In genomic region chr9:78118742-78119473, GRCh38 we compare ENCODE assay signal across 8 cellular contexts.
DNase-seq lines count a peak whose midpoint lies in the region; ATAC-seq and TF ChIP-seq lines count a peak whose summit lies in the region.

No MANE protein-coding gene starts in this region.

- TF ChIP-seq CTCF in left ventricle myocardium inferior (IDR thresholded peaks at IDR 0.05; ENCODE audit: borderline replicate concordance) (no peak), gastrocnemius medialis (IDR thresholded peaks at IDR 0.05 in 4 of 5, conservative IDR thresholded peaks at IDR 0.05 in 1 of 5) (no peak)

- in situ Hi-C loops in gastrocnemius medialis (cut with MboI; ENCODE audit: low sequenced_read_pairs in 4 of 4), result no loop called here

- intact Hi-C loops in left ventricle myocardium inferior (cut with micrococcal nuclease) (no loop called here), posterior vena cava (cut with DNase I) (no loop called here), gastrocnemius medialis (cut with DNase I; ENCODE audit: low total_unique reads) (no loop called here)

- DNase-seq in CD4-positive, CD25-positive, alpha-beta regulatory T cell, result peak in 2 of 3 donors; percentile 58 to 85
- no peak for DNase-seq in activated naive CD8-positive, alpha-beta T cell treated with anti-CD3 and anti-CD28 coated beads, Interleukin-2, amount 10 ng/mL, durations not matched to agents 7 days and 5 days
- peak; percentile 65 for DNase-seq in stromal cell of bone marrow (ENCODE audit: low read depth)
- no peak for DNase-seq in left ventricle myocardium inferior
- DNase-seq in posterior vena cava (ENCODE audit: low spot score), result no peak
- no peak for DNase-seq in gastrocnemius medialis

- H3K9me3 Mint-ChIP-seq in CD4-positive, CD25-positive, alpha-beta regulatory T cell, result peaks cover 0 to 2% (median 0%) of the 10 kb centered on the region in 7 donors
- H3K9me3 Mint-ChIP-seq in activated naive CD8-positive, alpha-beta T cell treated with anti-CD3 and anti-CD28 coated beads, Interleukin-2, amount 10 ng/mL, durations not matched to agents 7 days and 5 days, result no peaks in the 10 kb centered on the region

- no peaks in the 10 kb centered on the region for H3K27me3 ChIP-seq in CD4-positive, CD25-positive, alpha-beta regulatory T cell (ENCODE audit: control insufficient read depth, insufficient read depth, low read length)
- H3K27me3 ChIP-seq in left ventricle myocardium inferior (ENCODE audit: low read depth) (no peaks in the 10 kb centered on the region), gastrocnemius medialis (no peaks in the 10 kb centered on the region)

- H3K9me3 ChIP-seq in CD4-positive, CD25-positive, alpha-beta regulatory T cell (ENCODE audit: control insufficient read depth in 2 of 2, low read length in 2 of 2), result no peaks in the 10 kb centered on the region
- H3K9me3 ChIP-seq in left ventricle myocardium inferior (replicated peaks) (peaks cover 7% of the 10 kb centered on the region), gastrocnemius medialis (no peaks in the 10 kb centered on the region)

- H3K4me3 Mint-ChIP-seq in CD4-positive, CD25-positive, alpha-beta regulatory T cell, result peak overlapping the region; percentile 16 to 78 (median 65)
- peak overlapping the region; percentile 67 for H3K4me3 Mint-ChIP-seq in activated naive CD8-positive, alpha-beta T cell treated with anti-CD3 and anti-CD28 coated beads, Interleukin-2, amount 10 ng/mL, durations not matched to agents 7 days and 5 days

- no peaks in the 10 kb centered on the region for H3K36me3 ChIP-seq in CD4-positive, CD25-positive, alpha-beta regulatory T cell (ENCODE audit: control insufficient read depth, insufficient read depth, low read length)
- no peaks in the 10 kb centered on the region for H3K36me3 ChIP-seq in left ventricle myocardium inferior
- H3K36me3 ChIP-seq in gastrocnemius medialis, result no peaks in the 10 kb centered on the region

- peak overlapping the region; percentile 65 for H3K4me3 ChIP-seq in CD4-positive, CD25-positive, alpha-beta regulatory T cell (ENCODE audit: low read depth, low read length)
- H3K4me3 ChIP-seq in left ventricle myocardium inferior, result no peak overlapping the region
- no peak overlapping the region for H3K4me3 ChIP-seq in gastrocnemius medialis

- H3K4me1 Mint-ChIP-seq in CD4-positive, CD25-positive, alpha-beta regulatory T cell, result peaks cover 35 to 77% (median 50%) of the 10 kb centered on the region in 4 donors
- H3K4me1 Mint-ChIP-seq in activated naive CD8-positive, alpha-beta T cell treated with anti-CD3 and anti-CD28 coated beads, Interleukin-2, amount 10 ng/mL, durations not matched to agents 7 days and 5 days, result peaks cover 20% of the 10 kb centered on the region

- TF ChIP-seq POLR2A in gastrocnemius medialis (IDR thresholded peaks at IDR 0.05), result no peak

- H3K4me1 ChIP-seq in CD4-positive, CD25-positive, alpha-beta regulatory T cell (ENCODE audit: control insufficient read depth, insufficient read depth, low read length, poor library complexity, severe bottlenecking), result peaks cover 30% of the 10 kb centered on the region
- H3K4me1 ChIP-seq in left ventricle myocardium inferior, result no peaks in the 10 kb centered on the region
- no peaks in the 10 kb centered on the region for H3K4me1 ChIP-seq in gastrocnemius medialis

- H3K27ac Mint-ChIP-seq in CD4-positive, CD25-positive, alpha-beta regulatory T cell, result peak overlapping the region; percentile 94 to 99 (median 94)
- H3K27ac Mint-ChIP-seq in activated naive CD8-positive, alpha-beta T cell treated with anti-CD3 and anti-CD28 coated beads, Interleukin-2, amount 10 ng/mL, durations not matched to agents 7 days and 5 days, result peak overlapping the region; percentile 80

- H3K36me3 Mint-ChIP-seq in CD4-positive, CD25-positive, alpha-beta regulatory T cell, result no peaks in the 10 kb centered on the region
- peaks cover 2% of the 10 kb centered on the region for H3K36me3 Mint-ChIP-seq in activated naive CD8-positive, alpha-beta T cell treated with anti-CD3 and anti-CD28 coated beads, Interleukin-2, amount 10 ng/mL, durations not matched to agents 7 days and 5 days

- peak; percentile 91 to 92 for ATAC-seq in CD4-positive, CD25-positive, alpha-beta regulatory T cell (ENCODE audit: low read depth in 2 of 2)
- ATAC-seq in GM19438 (IDR thresholded peaks at IDR 0.05; ENCODE audit: low read depth, unreplicated experiment), result peak; percentile 78
- ATAC-seq in HG03520 (IDR thresholded peaks at IDR 0.05; ENCODE audit: unreplicated experiment), result peak; percentile 93
- ATAC-seq in activated naive CD8-positive, alpha-beta T cell treated with anti-CD3 and anti-CD28 coated beads, Interleukin-2, amount 10 ng/mL, durations not matched to agents 7 days and 5 days (ENCODE audit: low read depth), result peak; percentile 85
- ATAC-seq in gastrocnemius medialis, result no peak

- H3K27ac ChIP-seq in CD4-positive, CD25-positive, alpha-beta regulatory T cell (ENCODE audit: insufficient read depth, low read length, poor library complexity, severe bottlenecking), result peak overlapping the region; percentile 72
- H3K27ac ChIP-seq in left ventricle myocardium inferior (replicated peaks) (no peak overlapping the region), gastrocnemius medialis (no peak overlapping the region)

- H3K27me3 Mint-ChIP-seq in CD4-positive, CD25-positive, alpha-beta regulatory T cell, result no peaks in the 10 kb centered on the region
- H3K27me3 Mint-ChIP-seq in activated naive CD8-positive, alpha-beta T cell treated with anti-CD3 and anti-CD28 coated beads, Interleukin-2, amount 10 ng/mL, durations not matched to agents 7 days and 5 days, result peaks cover 2% of the 10 kb centered on the region

- POLR2A ChIA-PET in activated naive CD8-positive, alpha-beta T cell treated with anti-CD3 and anti-CD28 coated beads, Interleukin-2, amount 10 ng/mL, durations not matched to agents 7 days and 5 days (lab: Charles Lee), result interaction anchor here (1.0 kb wide), 1 partner anchor 45 kb away, joined by 5 read pairs; no protein-coding TSS in a partner anchor

Comparison
In these comparisons a context has a peak if more than half of its experiments do, and no peak if none do; other contexts are left out.
1. ATAC-seq: peak in CD4-positive, CD25-positive, alpha-beta regulatory T cell (2 of 2), GM19438 (single experiment), HG03520 (single experiment) and activated naive CD8-positive, alpha-beta T cell treated with anti-CD3 and anti-CD28 coated beads, Interleukin-2, amount 10 ng/mL, durations not matched to agents 7 days and 5 days (single experiment); none in gastrocnemius medialis (0 of 2).
2. DNase-seq: peak in CD4-positive, CD25-positive, alpha-beta regulatory T cell (2 of 3) and stromal cell of bone marrow (single experiment); none in activated naive CD8-positive, alpha-beta T cell treated with anti-CD3 and anti-CD28 coated beads, Interleukin-2, amount 10 ng/mL, durations not matched to agents 7 days and 5 days (single experiment), left ventricle myocardium inferior (single experiment), posterior vena cava (single experiment) and gastrocnemius medialis (0 of 2).